ENCODE assay signal across 16 cellular contexts in genomic region chr11:57786436-57786835, GRCh38. TPM values are rescaled to one million over a fixed set of nuclear protein-coding genes. Genes with fewer than 3 reads are reported as not detected.
DNase-seq lines count a peak whose midpoint lies in the region; ATAC-seq and TF ChIP-seq lines count a peak whose summit lies in the region.
"Had no signal": no experiment of that assay in that cellular context is flagged by ENCODE, and none has a peak within 500 bp of the region (broad histone marks: within the 10 kb centered on the region; RNA-seq: fewer than 3 reads in every experiment).

No MANE protein-coding gene starts in this region.

- no peak overlapping the region for H3K4me3 Mint-ChIP-seq in activated CD8-positive, alpha-beta T cell treated with anti-CD3 and anti-CD28 coated beads, Interleukin-2, amount 10 ng/mL, durations not matched to agents 7 days and 5 days
- H3K4me3 Mint-ChIP-seq: central memory CD8-positive, alpha-beta T cell had no signal

- H3K27me3 ChIP-seq in RWPE2 (ENCODE audit: insufficient read depth, poor library complexity, severe bottlenecking) (no peaks in the 10 kb centered on the region), foreskin keratinocyte (no peaks in the 10 kb centered on the region)
- H3K27me3 ChIP-seq: BLaER1 had no signal

- H3K27ac ChIP-seq in RWPE2 (ENCODE audit: poor library complexity, severe bottlenecking): peak overlapping the region; percentile 90
- H3K27ac ChIP-seq in foreskin keratinocyte: peak overlapping the region; percentile 84
- H3K27ac ChIP-seq in skin epidermis: peak overlapping the region in 17 of 21 experiments; percentile 6 to 83 (median 66)
- H3K27ac ChIP-seq: BLaER1 had no signal

- no peaks in the 10 kb centered on the region for H3K27me3 Mint-ChIP-seq in activated CD8-positive, alpha-beta T cell treated with anti-CD3 and anti-CD28 coated beads, Interleukin-2, amount 10 ng/mL, durations not matched to agents 7 days and 5 days (ENCODE audit: low read depth)
- H3K27me3 Mint-ChIP-seq: central memory CD8-positive, alpha-beta T cell had no signal

- TF ChIP-seq CTCF in RWPE2 (IDR thresholded peaks at IDR 0.05; ENCODE audit: poor library complexity, severe bottlenecking) (no peak), foreskin keratinocyte (conservative IDR thresholded peaks at IDR 0.05) (no peak)

- H3K27ac Mint-ChIP-seq in activated CD8-positive, alpha-beta T cell treated with anti-CD3 and anti-CD28 coated beads, Interleukin-2, amount 10 ng/mL, durations not matched to agents 7 days and 5 days: no peak overlapping the region

- H3K4me1 ChIP-seq in RWPE2 (ENCODE audit: insufficient read depth, poor library complexity, severe bottlenecking) (peaks cover 64% of the 10 kb centered on the region), foreskin keratinocyte (peaks cover 38% of the 10 kb centered on the region)

- peaks cover 25% of the 10 kb centered on the region for H3K36me3 ChIP-seq in RWPE2 (ENCODE audit: low read depth)

- H3K4me1 Mint-ChIP-seq in activated CD8-positive, alpha-beta T cell treated with anti-CD3 and anti-CD28 coated beads, Interleukin-2, amount 10 ng/mL, durations not matched to agents 7 days and 5 days (ENCODE audit: low read depth): peaks cover 37% of the 10 kb centered on the region

- peaks cover 13% of the 10 kb centered on the region for H3K36me3 Mint-ChIP-seq in activated CD8-positive, alpha-beta T cell treated with anti-CD3 and anti-CD28 coated beads, Interleukin-2, amount 10 ng/mL, durations not matched to agents 7 days and 5 days (ENCODE audit: low read depth)

- no peaks in the 10 kb centered on the region for H3K9me3 ChIP-seq in RWPE2 (ENCODE audit: severe bottlenecking)
- H3K9me3 ChIP-seq: BLaER1 had no signal

- H3K9me3 Mint-ChIP-seq in activated CD8-positive, alpha-beta T cell treated with anti-CD3 and anti-CD28 coated beads, Interleukin-2, amount 10 ng/mL, durations not matched to agents 7 days and 5 days (ENCODE audit: insufficient read depth): no peaks in the 10 kb centered on the region
- H3K9me3 Mint-ChIP-seq: central memory CD8-positive, alpha-beta T cell had no signal

- POLR2A ChIA-PET in activated CD8-positive, alpha-beta T cell treated with anti-CD3 and anti-CD28 coated beads, Interleukin-2, amount 10 ng/mL, durations not matched to agents 7 days and 5 days (lab: Charles Lee): no interaction called here

- CTCF ChIA-PET in activated CD8-positive, alpha-beta T cell treated with anti-CD3 and anti-CD28 coated beads, Interleukin-2, amount 10 ng/mL, durations not matched to agents 7 days and 5 days (lab: Charles Lee): interaction anchor here (1.1 kb wide), 1 partner anchor 35 kb away, joined by 4 read pairs; the partner anchor contains the start of gene BTBD18

- DNase-seq in EH (ENCODE audit: low read depth) (peak; percentile 91), RWPE2 (ENCODE audit: low spot score) (no peak), foreskin keratinocyte (no peak), islet precursor cell (no peak), glomerular visceral epithelial cell (ENCODE audit: extremely low spot score) (no peak)
- DNase-seq in activated CD8-positive, alpha-beta T cell treated with anti-CD3 and anti-CD28 coated beads, Interleukin-2, amount 10 ng/mL, durations not matched to agents 7 days and 5 days: no peak
- DNase-seq in stimulated activated naive CD8-positive, alpha-beta T cell treated with anti-CD3 and anti-CD28 coated beads, Interleukin-15, Interleukin-2, amounts not matched to agents 100 U/mL and 50 U/mL, for 24 hours: no peak
- DNase-seq: activated naive CD4-positive, alpha-beta T cell treated with anti-CD3 and anti-CD28 coated beads, Interleukin-2, amount 50 U/mL, for 16 hours; DMS79 treated with DMSO at 0.1 percent for 48 hours; MV-4-11 had no signal

- no peak overlapping the region for H3K4me3 ChIP-seq in RWPE2 (ENCODE audit: severe bottlenecking)
- no peak overlapping the region for H3K4me3 ChIP-seq in skin epidermis
- H3K4me3 ChIP-seq: BLaER1 had no signal

- ATAC-seq in RWPE2 (ENCODE audit: low read depth): no peak
- ATAC-seq in foreskin keratinocyte: no peak
- ATAC-seq in activated CD8-positive, alpha-beta T cell treated with anti-CD3 and anti-CD28 coated beads, Interleukin-2, amount 10 ng/mL, durations not matched to agents 7 days and 5 days: no peak
- ATAC-seq in stimulated activated naive CD8-positive, alpha-beta T cell treated with anti-CD3 and anti-CD28 coated beads, Interleukin-15, Interleukin-2, amounts not matched to agents 100 U/mL and 50 U/mL, for 24 hours: no peak

RNA-seq across cellular contexts. Expression of gene CTNND1, which starts 24.8 kb away (rescaled TPM):
- 111 and 115 TPM in 2 replicates for total RNA-seq in foreskin keratinocyte
- polyA plus RNA-seq in foreskin keratinocyte: 40.3 and 43.9 TPM in 2 replicates
- total RNA-seq in activated CD8-positive, alpha-beta T cell treated with anti-CD3 and anti-CD28 coated beads, Interleukin-2, amount 10 ng/mL, durations not matched to agents 7 days and 5 days: 1 to 10 TPM; 6.8 to 8.4 TPM

RNA-seq across cellular contexts. Expression of gene BTBD18, which starts 34.8 kb away (rescaled TPM):
- not detected in 2 replicates for total RNA-seq in foreskin keratinocyte
- not detected in 2 replicates for polyA plus RNA-seq in foreskin keratinocyte
- total RNA-seq in activated CD8-positive, alpha-beta T cell treated with anti-CD3 and anti-CD28 coated beads, Interleukin-2, amount 10 ng/mL, durations not matched to agents 7 days and 5 days: not detected
- total RNA-seq: epithelial cell of proximal tubule, mesenteric fat pad, omental fat pad had no signal

RNA-seq across cellular contexts. Expression of gene SELENOH, which starts 45.1 kb away (rescaled TPM):
- total RNA-seq in foreskin keratinocyte: 127 and 132 TPM in 2 replicates
- polyA plus RNA-seq in foreskin keratinocyte: 193 and 196 TPM in 2 replicates
- 100 to 1,000 TPM; 204 to 210 TPM for total RNA-seq in activated CD8-positive, alpha-beta T cell treated with anti-CD3 and anti-CD28 coated beads, Interleukin-2, amount 10 ng/mL, durations not matched to agents 7 days and 5 days

Comparison
In these comparisons a context has a peak if more than half of its experiments do, and no peak if none do; other contexts are left out.
1. RNA of gene CTNND1, which starts 24.8 kb away (total RNA-seq): 111 to 115 TPM in foreskin keratinocyte; 6.8 to 8.4 TPM in activated CD8-positive, alpha-beta T cell treated with anti-CD3 and anti-CD28 coated beads, Interleukin-2, amount 10 ng/mL, durations not matched to agents 7 days and 5 days; every median in the first group is over 10 times any median in the second.
2. Peak in every context shown above with its lines, with median percentiles within 50 percentile points of each other: H3K27ac ChIP-seq.